Comparison of ENCODE assay signal across 20 cellular contexts in genomic region chr1:181257117-181257516, GRCh38.
DNase-seq lines count a peak whose midpoint lies in the region; ATAC-seq, FAIRE-seq and TF ChIP-seq lines count a peak whose summit lies in the region.
"Had no signal": no experiment of that assay in that cellular context is flagged by ENCODE, and none has a peak within 500 bp of the region (broad histone marks: within the 10 kb centered on the region; RNA-seq: fewer than 3 reads in every experiment).

No MANE protein-coding gene starts in this region.

- peaks cover 8% of the 10 kb centered on the region for H3K4me1 Mint-ChIP-seq in astrocyte (ENCODE audit: low read depth, unreplicated experiment)
- no peaks in the 10 kb centered on the region for H3K4me1 Mint-ChIP-seq in natural killer cell
- H3K4me1 Mint-ChIP-seq: activated naive CD8-positive, alpha-beta T cell treated with anti-CD3 and anti-CD28 coated beads, Interleukin-2, amount 50 U/mL, for 24 hours; central memory CD8-positive, alpha-beta T cell had no signal

- no peak overlapping the region for H3K27ac ChIP-seq in astrocyte (ENCODE audit: low read depth, low read length)
- H3K27ac ChIP-seq: Peyer's patch, uterus had no signal

- H3K27ac Mint-ChIP-seq in astrocyte (ENCODE audit: unreplicated experiment), result peak overlapping the region; percentile 7
- H3K27ac Mint-ChIP-seq in natural killer cell, result no peak overlapping the region
- H3K27ac Mint-ChIP-seq: activated naive CD8-positive, alpha-beta T cell treated with anti-CD3 and anti-CD28 coated beads, Interleukin-2, amount 50 U/mL, for 24 hours; H9; stimulated activated naive CD8-positive, alpha-beta T cell treated with anti-CD3 and anti-CD28 coated beads, Interleukin-15, Interleukin-2, amounts not matched to agents 100 ng/mL and 50 ng/mL, for 24 hours had no signal

- H3K27me3 ChIP-seq in astrocyte (ENCODE audit: insufficient read depth, low read length), result no peaks in the 10 kb centered on the region
- H3K27me3 ChIP-seq: Peyer's patch, uterus had no signal

- no peaks in the 10 kb centered on the region for H3K9me3 ChIP-seq in astrocyte (ENCODE audit: insufficient read depth, low read depth, low read length)
- H3K9me3 ChIP-seq: uterus had no signal

- peak; percentile 89 for ATAC-seq in GM19023 (IDR thresholded peaks at IDR 0.05; ENCODE audit: unreplicated experiment)
- peak; percentile 69 for ATAC-seq in GM21515 (IDR thresholded peaks at IDR 0.05; ENCODE audit: unreplicated experiment)
- ATAC-seq in HG03064 (IDR thresholded peaks at IDR 0.05; ENCODE audit: low read depth, unreplicated experiment), result peak; percentile 80
- ATAC-seq in natural killer cell, result no peak
- ATAC-seq: activated naive CD8-positive, alpha-beta T cell treated with anti-CD3 and anti-CD28 coated beads, Interleukin-2, amount 50 U/mL, for 24 hours had no signal

- no peaks in the 10 kb centered on the region for H3K36me3 Mint-ChIP-seq in astrocyte (ENCODE audit: low read depth, unreplicated experiment)
- H3K36me3 Mint-ChIP-seq in natural killer cell, result no peaks in the 10 kb centered on the region

- intact Hi-C loops in natural killer cell (cut with micrococcal nuclease), result no loop called here

- DNase-seq in astrocyte (ENCODE audit: low read depth) (no peak), natural killer cell (no peak), NCI-H510A treated with DMSO at 0.1 percent for 48 hours (lab: John Stamatoyannopoulos, UW) (no peak)
- DNase-seq in stimulated activated CD4-positive, alpha-beta T cell treated with anti-CD3 and anti-CD28 coated beads, Interleukin-1b, Interleukin-23, amount 100 ng/mL, for 48 hours, result no peak
- DNase-seq: activated naive CD8-positive, alpha-beta T cell treated with anti-CD3 and anti-CD28 coated beads, Interleukin-2, amount 50 U/mL, for 24 hours; DMS79 treated with DMSO at 0.1 percent for 48 hours; glutamatergic neuron; H9; NCI-H1694 treated with DMSO at 0.1 percent for 48 hours; NCI-H526; Peyer's patch; uterus had no signal

- H3K9me3 Mint-ChIP-seq in astrocyte (ENCODE audit: unreplicated experiment) (peaks cover 7% of the 10 kb centered on the region), natural killer cell (no peaks in the 10 kb centered on the region)
- H3K9me3 Mint-ChIP-seq: central memory CD8-positive, alpha-beta T cell had no signal

- H3K36me3 ChIP-seq in astrocyte (ENCODE audit: insufficient read depth, low read length), result no peaks in the 10 kb centered on the region
- H3K36me3 ChIP-seq: Peyer's patch, uterus had no signal

- H3K4me3 ChIP-seq in astrocyte (ENCODE audit: insufficient read depth, low read depth, low read length), result no peak overlapping the region
- H3K4me3 ChIP-seq: Peyer's patch, uterus had no signal

- FAIRE-seq in astrocyte (lab: Jason Lieb, UNC), result no peak
- FAIRE-seq: endothelial cell of umbilical vein, GM12891, keratinocyte had no signal

- H3K4me1 ChIP-seq in astrocyte (ENCODE audit: insufficient read depth, low read length), result peaks cover 4% of the 10 kb centered on the region
- H3K4me1 ChIP-seq: Peyer's patch, uterus had no signal

- H3K27me3 Mint-ChIP-seq in astrocyte (ENCODE audit: low read depth, unreplicated experiment) (peaks cover 13% of the 10 kb centered on the region), natural killer cell (ENCODE audit: low read depth in 2 of 2) (peaks cover 5 to 7% of the 10 kb centered on the region in 2 donors)
- H3K27me3 Mint-ChIP-seq: stimulated activated naive CD8-positive, alpha-beta T cell treated with anti-CD3 and anti-CD28 coated beads, Interleukin-15, Interleukin-2, amounts not matched to agents 100 ng/mL and 50 ng/mL, for 24 hours had no signal

- H3K4me3 Mint-ChIP-seq in astrocyte (ENCODE audit: unreplicated experiment), result no peak overlapping the region
- no peak overlapping the region for H3K4me3 Mint-ChIP-seq in natural killer cell
- H3K4me3 Mint-ChIP-seq: activated naive CD8-positive, alpha-beta T cell treated with anti-CD3 and anti-CD28 coated beads, Interleukin-2, amount 50 U/mL, for 24 hours; central memory CD8-positive, alpha-beta T cell; H9; stimulated activated naive CD8-positive, alpha-beta T cell treated with anti-CD3 and anti-CD28 coated beads, Interleukin-15, Interleukin-2, amounts not matched to agents 100 ng/mL and 50 ng/mL, for 24 hours had no signal

- H3K9ac ChIP-seq in astrocyte (ENCODE audit: low read length), result no peak overlapping the region

- TF ChIP-seq CTCF in astrocyte (IDR thresholded peaks at IDR 0.05; ENCODE audit: insufficient read depth, low read depth, low read length) (no peak), natural killer cell (IDR thresholded peaks at IDR 0.05) (no peak)

- no peaks in the 10 kb centered on the region for H4K20me1 ChIP-seq in astrocyte (ENCODE audit: insufficient read depth, low read length)

- no peaks in the 10 kb centered on the region for H3K79me2 ChIP-seq in astrocyte (ENCODE audit: insufficient read depth, low read length)

- H2AFZ ChIP-seq in astrocyte (ENCODE audit: low read depth, low read length), result no peak overlapping the region

- no peak overlapping the region for H3K4me2 ChIP-seq in astrocyte (ENCODE audit: low read length)

Comparison
In these comparisons a context has a peak if more than half of its experiments do, and no peak if none do; other contexts are left out.
1. ATAC-seq: peak in GM19023 (single experiment), GM21515 (single experiment) and HG03064 (single experiment); none in natural killer cell (0 of 3).